Comparison of ENCODE assay signal across 8 cellular contexts in genomic region chr13:91133941-91134772, GRCh38.
DNase-seq lines count a peak whose midpoint lies in the region; ATAC-seq and TF ChIP-seq lines count a peak whose summit lies in the region.

No MANE protein-coding gene starts in this region.

- H3K9me3 ChIP-seq in neutrophil = no peaks in the 10 kb centered on the region

- H3K27ac ChIP-seq in neutrophil = no peak overlapping the region

- H3K4me1 Mint-ChIP-seq in activated CD4-positive, alpha-beta T cell treated with anti-CD3 and anti-CD28 coated beads for 36 hours = no peaks in the 10 kb centered on the region

- CTCF ChIA-PET in activated CD4-positive, alpha-beta T cell treated with anti-CD3 and anti-CD28 coated beads for 36 hours (lab: Charles Lee) = interaction anchor here (0.8 to 1.2 kb wide), 7 partner anchors 23 to 272 kb away, joined by 3 to 9 read pairs (median 3); no protein-coding TSS in a partner anchor

- H3K27me3 Mint-ChIP-seq in activated CD4-positive, alpha-beta T cell treated with anti-CD3 and anti-CD28 coated beads for 36 hours = no peaks in the 10 kb centered on the region

- H3K27ac Mint-ChIP-seq in activated CD4-positive, alpha-beta T cell treated with anti-CD3 and anti-CD28 coated beads for 36 hours = no peak overlapping the region

- peak; percentile 73 for DNase-seq in COLO829 (ENCODE audit: low spot score)
- peak; percentile 3 for DNase-seq in NCI-H2107 (lab: John Stamatoyannopoulos, UW)
- DNase-seq in activated CD4-positive, alpha-beta T cell treated with anti-CD3 and anti-CD28 coated beads for 36 hours = peak; percentile 49
- DNase-seq in fibroblast of the aortic adventitia (ENCODE audit: low read depth) = peak; percentile 48

- TF ChIP-seq CTCF in fibroblast of the aortic adventitia (IDR thresholded peaks at IDR 0.05; ENCODE audit: insufficient read depth, low read length) (peak; percentile 69), neutrophil (IDR thresholded peaks at IDR 0.05) (peak; percentile 14)

- intact Hi-C loops in activated CD4-positive, alpha-beta T cell treated with anti-CD3 and anti-CD28 coated beads for 36 hours (cut with DNase I, micrococcal nuclease) = loop anchor here (1.0 to 10.0 kb wide), 6 partner anchors 113 to 589 kb away; no protein-coding TSS in a partner anchor

- H3K4me3 ChIP-seq in fibroblast of the aortic adventitia (ENCODE audit: low read depth, low read length) (no peak overlapping the region), neutrophil (ENCODE audit: low read depth in 1 of 2, low read length in 1 of 2) (no peak overlapping the region)

- POLR2A ChIA-PET in activated CD4-positive, alpha-beta T cell treated with anti-CD3 and anti-CD28 coated beads for 36 hours (lab: Charles Lee) = no interaction called here

- no peaks in the 10 kb centered on the region for H3K36me3 Mint-ChIP-seq in activated CD4-positive, alpha-beta T cell treated with anti-CD3 and anti-CD28 coated beads for 36 hours (ENCODE audit: low read depth)

- no peaks in the 10 kb centered on the region for H3K36me3 ChIP-seq in neutrophil

- no peak overlapping the region for H3K4me3 Mint-ChIP-seq in activated CD4-positive, alpha-beta T cell treated with anti-CD3 and anti-CD28 coated beads for 36 hours

- H3K27me3 ChIP-seq in neutrophil = no peaks in the 10 kb centered on the region

- peaks cover 0 to 5% of the 10 kb centered on the region in 2 experiments for H3K4me1 ChIP-seq in neutrophil (ENCODE audit: control insufficient read depth in 1 of 2, insufficient read depth in 1 of 2, low read depth in 1 of 2, low read length in 1 of 2)

- ATAC-seq in GM18870 (IDR thresholded peaks at IDR 0.05; ENCODE audit: unreplicated experiment) (peak; percentile 87), HG03045 (IDR thresholded peaks at IDR 0.05; ENCODE audit: unreplicated experiment) (peak; percentile 77), HG03095 (IDR thresholded peaks at IDR 0.05; ENCODE audit: unreplicated experiment) (no peak)
- peak; percentile 51 for ATAC-seq in activated CD4-positive, alpha-beta T cell treated with anti-CD3 and anti-CD28 coated beads for 36 hours

- no peaks in the 10 kb centered on the region for H3K9me3 Mint-ChIP-seq in activated CD4-positive, alpha-beta T cell treated with anti-CD3 and anti-CD28 coated beads for 36 hours (ENCODE audit: low read depth)

Comparison
In these comparisons a context has a peak if more than half of its experiments do, and no peak if none do; other contexts are left out.
1. DNase-seq: peak in every context shown above with its lines; median percentile 73 in COLO829; 49 in activated CD4-positive, alpha-beta T cell treated with anti-CD3 and anti-CD28 coated beads for 36 hours; 48 in fibroblast of the aortic adventitia; 3 in NCI-H2107.